In genomic region chr1:30085814-30086770, GRCh38 we compare ENCODE assay signal across 8 cellular contexts.
DNase-seq lines count a peak whose midpoint lies in the region; ATAC-seq and TF ChIP-seq lines count a peak whose summit lies in the region.

No MANE protein-coding gene starts in this region.

- no peaks in the 10 kb centered on the region for H3K36me3 ChIP-seq in HUES64 (ENCODE audit: insufficient read depth, low read length)
- H3K36me3 ChIP-seq in cardiac muscle cell, result no peaks in the 10 kb centered on the region
- H3K36me3 ChIP-seq in SJCRH30, result no peaks in the 10 kb centered on the region

- H3K9me3 Mint-ChIP-seq in activated T-cell treated with anti-CD3 and anti-CD28 coated beads, Interleukin-2, amount 50 U/mL, for 72 hours, result peaks cover under 1 to 1% of the 10 kb centered on the region in 2 donors

- no peaks in the 10 kb centered on the region for H3K27me3 ChIP-seq in HUES64 (ENCODE audit: insufficient read depth, low read length)
- no peaks in the 10 kb centered on the region for H3K27me3 ChIP-seq in cardiac muscle cell
- H3K27me3 ChIP-seq in SJCRH30, result peaks cover 13% of the 10 kb centered on the region; the same call in 1 of the 2 replicates

- H3K36me3 Mint-ChIP-seq in activated T-cell treated with anti-CD3 and anti-CD28 coated beads, Interleukin-2, amount 50 U/mL, for 72 hours (ENCODE audit: insufficient read depth in 2 of 2), result no peaks in the 10 kb centered on the region

- WGBS in HUES64, result 32% methylated on average over 44 of the region's 45 CpGs

- peaks cover 43% of the 10 kb centered on the region for H3K27me3 Mint-ChIP-seq in activated T-cell treated with anti-CD3 and anti-CD28 coated beads, Interleukin-2, amount 50 U/mL, for 72 hours (ENCODE audit: low read depth)

- no peak overlapping the region for H3K27ac Mint-ChIP-seq in activated T-cell treated with anti-CD3 and anti-CD28 coated beads, Interleukin-2, amount 50 U/mL, for 72 hours

- H3K4me1 ChIP-seq in HUES64 (ENCODE audit: insufficient read depth, low read length), result peaks cover 7% of the 10 kb centered on the region; the same call in 1 of the 2 replicates
- H3K4me1 ChIP-seq in cardiac muscle cell (ENCODE audit: low read depth), result peaks cover 11% of the 10 kb centered on the region
- H3K4me1 ChIP-seq in SJCRH30, result peaks cover 8% of the 10 kb centered on the region

- DNase-seq in activated T-cell treated with anti-CD3 and anti-CD28 coated beads, Interleukin-2, amount 50 U/mL, for 72 hours, result peak; percentile 50 to 60
- DNase-seq in cardiac muscle cell (ENCODE audit: low read depth in 1 of 2, low spot score in 1 of 2) (peak; percentile 60 to 83), retinal pigment epithelial cell (ENCODE audit: low read depth) (no peak), SJCRH30 (no peak), NCI-H345 (lab: John Stamatoyannopoulos, UW) (no peak)

- H3K4me3 Mint-ChIP-seq in activated T-cell treated with anti-CD3 and anti-CD28 coated beads, Interleukin-2, amount 50 U/mL, for 72 hours, result no peak overlapping the region

- H3K9me3 ChIP-seq in HUES64 (ENCODE audit: insufficient read depth, low read depth, low read length) (peaks cover 2% of the 10 kb centered on the region), cardiac muscle cell (ENCODE audit: low read depth) (no peaks in the 10 kb centered on the region), SJCRH30 (replicated peaks) (no peaks in the 10 kb centered on the region)

- no peaks in the 10 kb centered on the region for H3K4me1 Mint-ChIP-seq in activated T-cell treated with anti-CD3 and anti-CD28 coated beads, Interleukin-2, amount 50 U/mL, for 72 hours (ENCODE audit: low read depth)

- H3K4me3 ChIP-seq in HUES64 (ENCODE audit: low read length) (peak overlapping the region; percentile 48), cardiac muscle cell (no peak overlapping the region), retinal pigment epithelial cell (ENCODE audit: low read length) (no peak overlapping the region), SJCRH30 (no peak overlapping the region)

- H3K27ac ChIP-seq in C4-2B, result no peak overlapping the region
- no peak overlapping the region for H3K27ac ChIP-seq in HUES64 (ENCODE audit: low read depth, low read length)
- no peak overlapping the region for H3K27ac ChIP-seq in cardiac muscle cell
- H3K27ac ChIP-seq in SJCRH30, result no peak overlapping the region

- TF ChIP-seq CTCF in C4-2B (conservative IDR thresholded peaks at IDR 0.05), result peak; percentile 92
- TF ChIP-seq CTCF in cardiac muscle cell (IDR thresholded peaks at IDR 0.05; ENCODE audit: low read depth, low read length), result peak; percentile 68
- peak; percentile 65 for TF ChIP-seq CTCF in retinal pigment epithelial cell (conservative IDR thresholded peaks at IDR 0.05; ENCODE audit: low read depth, low read length)

- no peak overlapping the region for H3K9ac ChIP-seq in HUES64 (ENCODE audit: low read depth, low read length)

- peak; percentile 40 to 55 for ATAC-seq in activated T-cell treated with anti-CD3 and anti-CD28 coated beads, Interleukin-2, amount 50 U/mL, for 72 hours (replicated peaks in 1 of 2)
- ATAC-seq in HG03354 (IDR thresholded peaks at IDR 0.05; ENCODE audit: poor library complexity, severe bottlenecking, unreplicated experiment), result no peak

Comparison
In these comparisons a context has a peak if more than half of its experiments do, and no peak if none do; other contexts are left out.
1. DNase-seq: peak in activated T-cell treated with anti-CD3 and anti-CD28 coated beads, Interleukin-2, amount 50 U/mL, for 72 hours (2 of 2) and cardiac muscle cell (2 of 2); none in retinal pigment epithelial cell (single experiment), SJCRH30 (0 of 2) and NCI-H345 (single experiment).
2. Peak in every context shown above with its lines, with median percentiles within 50 percentile points of each other: CTCF ChIP-seq.